Comparison of ENCODE assay signal across 8 cellular contexts in genomic region chr15:83067638-83067962, GRCh38. TPM values are rescaled to one million over a fixed set of nuclear protein-coding genes. Genes with fewer than 3 reads are reported as not detected.
DNase-seq lines count a peak whose midpoint lies in the region; ATAC-seq, FAIRE-seq and TF ChIP-seq lines count a peak whose summit lies in the region.

No MANE protein-coding gene starts in this region.

- POLR2A ChIA-PET in CD4-positive, alpha-beta T cell (lab: Charles Lee): interaction anchor here (1.2 to 2.5 kb wide), 6 partner anchors 17 to 527 kb away, joined by 3 to 17 read pairs (median 6); partner anchors contain the start of genes RAMAC and RPS17
- POLR2A ChIA-PET in PC-9 (lab: Charles Lee; ENCODE audit: unreplicated experiment) (interaction anchor here (0.5 to 0.7 kb wide), 4 partner anchors 36 to 616 kb away, joined by 3 to 5 read pairs (median 4); no protein-coding TSS in a partner anchor), endothelial cell of umbilical vein (lab: Charles Lee) (interaction anchor here (0.6 to 1.0 kb wide), 2 partner anchors 14 to 57 kb away, joined by 3 to 4 read pairs; no protein-coding TSS in a partner anchor)

- TF ChIP-seq POLR2A in endothelial cell of umbilical vein (IDR thresholded peaks at IDR 0.05; ENCODE audit: low read depth, low read length): no peak

- BruUV-seq in PC-9 (replicated peaks; lab: Mats Ljungman, UMichigan) (no TSS peak), endothelial cell of umbilical vein (replicated peaks; lab: Mats Ljungman, UMichigan) (TSS peak; percentile 30)

- H3F3A ChIP-seq in PC-9 (ENCODE audit: insufficient read depth, low read depth): peaks cover 12% of the 10 kb centered on the region

- FAIRE-seq in endothelial cell of umbilical vein (lab: Jason Lieb, UNC): no peak

- no peak for TF ChIP-seq CTCF in CD4-positive, alpha-beta T cell (IDR thresholded peaks at IDR 0.05)
- no peak for TF ChIP-seq CTCF in PC-9 (conservative IDR thresholded peaks at IDR 0.05)
- TF ChIP-seq CTCF in endothelial cell of umbilical vein (IDR thresholded peaks at IDR 0.05; ENCODE audit: extremely low read depth in 1 of 2, insufficient read depth in 1 of 2, low read depth in 1 of 2, low read length in 2 of 2): no peak
- no peak for TF ChIP-seq CTCF in osteoblast (IDR thresholded peaks at IDR 0.05; ENCODE audit: extremely low read depth, low read depth, low read length)

- CTCF ChIA-PET in CD4-positive, alpha-beta T cell (lab: Charles Lee): interaction anchor here (0.6 to 1.5 kb wide), 2 partner anchors 57 to 131 kb away, joined by 3 read pairs; no protein-coding TSS in a partner anchor
- CTCF ChIA-PET in PC-9 (lab: Charles Lee) (no interaction called here), endothelial cell of umbilical vein (lab: Charles Lee) (interaction anchor here (0.7 to 1.9 kb wide), 12 partner anchors 10 to 57 kb away, joined by 3 to 22 read pairs (median 4); partner anchors contain the start of genes C15orf40 and TM6SF1)

- H4K20me1 ChIP-seq in PC-9 (ENCODE audit: insufficient read depth): peaks cover 35% of the 10 kb centered on the region
- peaks cover 12% of the 10 kb centered on the region for H4K20me1 ChIP-seq in endothelial cell of umbilical vein (replicated peaks; ENCODE audit: control insufficient read depth, extremely low read depth, insufficient read depth, low read length)
- H4K20me1 ChIP-seq in osteoblast (ENCODE audit: insufficient read depth, low read length): peaks cover 29% of the 10 kb centered on the region

- H3K36me3 Mint-ChIP-seq in CD4-positive, alpha-beta T cell (ENCODE audit: low read depth): peaks cover 16% of the 10 kb centered on the region

- H3K4me1 ChIP-seq in PC-9 (replicated peaks; ENCODE audit: insufficient read depth): peaks cover 27% of the 10 kb centered on the region
- peaks cover 36% of the 10 kb centered on the region for H3K4me1 ChIP-seq in endothelial cell of umbilical vein (ENCODE audit: control insufficient read depth, extremely low read depth, insufficient read depth, low read length)
- peaks cover 25% of the 10 kb centered on the region for H3K4me1 ChIP-seq in osteoblast (ENCODE audit: insufficient read depth, low read length)

- peak overlapping the region; percentile 74 for H3K27ac ChIP-seq in CD4-positive, alpha-beta T cell (ENCODE audit: low read depth, low read length)
- H3K27ac ChIP-seq in PC-9 (peak overlapping the region; percentile 34; the same call in 1 of the 2 replicates), endothelial cell of umbilical vein (ENCODE audit: insufficient read depth, low read depth, low read length) (peak overlapping the region; percentile 66), osteoblast (ENCODE audit: low read depth, low read length) (peak overlapping the region; percentile 67)

- H3K27ac Mint-ChIP-seq in CD4-positive, alpha-beta T cell: peak overlapping the region; percentile 81

- no peaks in the 10 kb centered on the region; the same call in 1 of the 2 replicates for H3K36me3 ChIP-seq in PC-9 (ENCODE audit: low read depth)
- H3K36me3 ChIP-seq in endothelial cell of umbilical vein (ENCODE audit: control insufficient read depth in 2 of 2, extremely low read depth in 1 of 2, insufficient read depth in 2 of 2, low read length in 2 of 2): no peaks in the 10 kb centered on the region
- no peaks in the 10 kb centered on the region for H3K36me3 ChIP-seq in osteoblast (ENCODE audit: insufficient read depth, low read length)

- peak overlapping the region; percentile 88 for H3K4me3 Mint-ChIP-seq in CD4-positive, alpha-beta T cell

- peak overlapping the region; percentile 95 for H3K4me3 ChIP-seq in PC-9
- H3K4me3 ChIP-seq in endothelial cell of umbilical vein (replicated peaks in 1 of 3; ENCODE audit: insufficient read depth in 1 of 3, low read depth in 1 of 3, low read length in 3 of 3): peak overlapping the region in 1 of 3 experiments; percentile 75
- H3K4me3 ChIP-seq in osteoblast (ENCODE audit: insufficient read depth, low read length): peak overlapping the region; percentile 94

- H3K4me2 ChIP-seq in PC-9 (peak overlapping the region; percentile 98), endothelial cell of umbilical vein (ENCODE audit: insufficient read depth, low read length) (peak overlapping the region; percentile 96), osteoblast (ENCODE audit: insufficient read depth, low read length) (peak overlapping the region; percentile 96)

- DNase-seq in CD4-positive, alpha-beta T cell: no peak
- no peak for DNase-seq in PC-9
- no peak for DNase-seq in endothelial cell of umbilical vein (ENCODE audit: low read depth, low spot score)
- no peak for DNase-seq in osteoblast (ENCODE audit: insufficient read length, low spot score, missing footprints)
- no peak for DNase-seq in dedifferentiated amniotic fluid mesenchymal stem cell (ENCODE audit: extremely low spot score)
- DNase-seq in HT-29 (ENCODE audit: low spot score): no peak

- peaks cover 9% of the 10 kb centered on the region for H3K4me1 Mint-ChIP-seq in CD4-positive, alpha-beta T cell (ENCODE audit: low read depth)

- no peaks in the 10 kb centered on the region for H3K9me3 ChIP-seq in CD4-positive, alpha-beta T cell (ENCODE audit: control insufficient read depth, low read length)
- H3K9me3 ChIP-seq in PC-9 (ENCODE audit: insufficient read depth, low read depth): 0 out of 2 replicates have a peak, but pooled peaks cover 5% of the 10 kb centered on the region
- no peaks in the 10 kb centered on the region for H3K9me3 ChIP-seq in endothelial cell of umbilical vein (replicated peaks; ENCODE audit: control insufficient read depth, insufficient read depth, low read length)
- no peaks in the 10 kb centered on the region for H3K9me3 ChIP-seq in osteoblast (ENCODE audit: low read depth, low read length)

- intact Hi-C loops in CD4-positive, alpha-beta T cell (cut with DNase I, micrococcal nuclease): loop anchor here (2.0 to 10.0 kb wide), 7 partner anchors 53 to 527 kb away; partner anchors contain the start of genes C15orf40 (in 2 of the 2), FSD2 (in 1 of the 2), RAMAC (in 1 of the 2) and RPS17 (in 1 of the 2)
- intact Hi-C loops in PC-9 (cut with micrococcal nuclease; ENCODE audit: unreplicated experiment): loop anchor here (1.0 to 5.0 kb wide), 3 partner anchors 56 to 495 kb away; partner anchors contain the start of gene C15orf40
- intact Hi-C loops in endothelial cell of umbilical vein (cut with micrococcal nuclease): loop anchor here (1.0 kb wide), 6 partner anchors 25 to 139 kb away; partner anchors contain the start of gene C15orf40

- H3K27me3 Mint-ChIP-seq in CD4-positive, alpha-beta T cell: no peaks in the 10 kb centered on the region

- no peaks in the 10 kb centered on the region for H3K9me3 Mint-ChIP-seq in CD4-positive, alpha-beta T cell

- ATAC-seq in CD4-positive, alpha-beta T cell (ENCODE audit: poor library complexity): no peak
- no peak for ATAC-seq in esophagus mucosa
- no peak for ATAC-seq in HG02885 (IDR thresholded peaks at IDR 0.05; ENCODE audit: poor library complexity, unreplicated experiment)

- H3K79me2 ChIP-seq in PC-9 (ENCODE audit: low read depth) (peaks cover 42% of the 10 kb centered on the region), endothelial cell of umbilical vein (ENCODE audit: control insufficient read depth, insufficient read depth, low read length) (peaks cover 42% of the 10 kb centered on the region), osteoblast (ENCODE audit: insufficient read depth, low read length) (peaks cover 43% of the 10 kb centered on the region)

- H3K9ac ChIP-seq in endothelial cell of umbilical vein (replicated peaks; ENCODE audit: extremely low read depth, insufficient read depth, low read length): peak overlapping the region; percentile 96

- H3K9me1 ChIP-seq in endothelial cell of umbilical vein (replicated peaks; ENCODE audit: control insufficient read depth, extremely low read depth, insufficient read depth, low read length): peaks cover 3% of the 10 kb centered on the region

- dilution Hi-C loops in endothelial cell of umbilical vein (cut with MboI; ENCODE audit: extremely low pct_ligation_motif_present, low sequenced_read_pairs): no loop called here

- H2AFZ ChIP-seq in PC-9: peak overlapping the region; percentile 91; the same call in 1 of the 2 replicates
- H2AFZ ChIP-seq in endothelial cell of umbilical vein (ENCODE audit: low read depth, low read length): peak overlapping the region; percentile 99
- peak overlapping the region; percentile 91 for H2AFZ ChIP-seq in osteoblast (ENCODE audit: low read length)

- no peaks in the 10 kb centered on the region for H3K9me2 ChIP-seq in PC-9 (ENCODE audit: insufficient read depth)

- no peaks in the 10 kb centered on the region for H3K27me3 ChIP-seq in CD4-positive, alpha-beta T cell (ENCODE audit: control insufficient read depth, insufficient read depth, low read length)
- H3K27me3 ChIP-seq in PC-9 (ENCODE audit: insufficient read depth, low read depth): no peaks in the 10 kb centered on the region
- no peaks in the 10 kb centered on the region for H3K27me3 ChIP-seq in endothelial cell of umbilical vein (ENCODE audit: control insufficient read depth in 2 of 2, insufficient read depth in 2 of 2, low read length in 2 of 2)
- H3K27me3 ChIP-seq in osteoblast (ENCODE audit: insufficient read depth, low read length): no peaks in the 10 kb centered on the region

RNA-seq across cellular contexts. Expression of gene BTBD1, which starts 0.5 kb away (rescaled TPM):
- total RNA-seq in CD4-positive, alpha-beta T cell: 10 to 100 TPM; 26.3 to 27.5 TPM
- total RNA-seq in PC-9 (2021): 24.7 and 28.2 TPM in 2 replicates
- 56.9 and 58.0 TPM in 2 replicates for total RNA-seq in endothelial cell of umbilical vein
- 28.0 and 30.8 TPM in 2 replicates for polyA plus RNA-seq in endothelial cell of umbilical vein
- polyA plus RNA-seq in endothelial cell of umbilical vein (2011; cell fraction: cytosol; rRNA removed): 30.4 and 32.0 TPM in 2 replicates
- polyA plus RNA-seq in endothelial cell of umbilical vein (2011; cell fraction: nucleus; rRNA removed): 24.7 and 30.5 TPM in 2 replicates
- 38.6 and 58.5 TPM in 2 replicates for polyA plus RNA-seq in endothelial cell of umbilical vein (2012)
- 51.7 and 56.0 TPM in 2 replicates for polyA minus RNA-seq in endothelial cell of umbilical vein
- polyA minus RNA-seq in endothelial cell of umbilical vein (2011; cell fraction: cytosol; rRNA and poly(A)+ RNA removed): 87.7 TPM
- polyA minus RNA-seq in endothelial cell of umbilical vein (2011; cell fraction: nucleus; rRNA and poly(A)+ RNA removed): 31.8 and 35.3 TPM in 2 replicates
- 88.3 and 99.6 TPM in 2 replicates for total RNA-seq in osteoblast
- 33.3 TPM for total RNA-seq in esophagus mucosa
- 90.3 and 111 TPM in 2 replicates for total RNA-seq in HT-29 (2014; rRNA removed; shearing (Covaris generic))

RNA-seq across cellular contexts. Expression of gene TM6SF1, which starts 39.8 kb away (rescaled TPM):
- total RNA-seq in CD4-positive, alpha-beta T cell: not detected
- total RNA-seq in PC-9 (2021) (not detected in 2 replicates), endothelial cell of umbilical vein (26.5 and 26.8 TPM in 2 replicates), osteoblast (0.29 and 0.36 TPM in 2 replicates), esophagus mucosa (0.48 TPM)
- 33.0 and 38.0 TPM in 2 replicates for polyA plus RNA-seq in endothelial cell of umbilical vein
- 25.8 and 29.4 TPM in 2 replicates for polyA plus RNA-seq in endothelial cell of umbilical vein (2011; cell fraction: cytosol; rRNA removed)
- 35.0 and 41.6 TPM in 2 replicates for polyA plus RNA-seq in endothelial cell of umbilical vein (2011; cell fraction: nucleus; rRNA removed)
- 25.7 and 29.6 TPM in 2 replicates for polyA plus RNA-seq in endothelial cell of umbilical vein (2012)
- polyA minus RNA-seq in endothelial cell of umbilical vein: 33.7 and 43.8 TPM in 2 replicates
- polyA minus RNA-seq in endothelial cell of umbilical vein (2011; cell fraction: cytosol; rRNA and poly(A)+ RNA removed): not detected
- polyA minus RNA-seq in endothelial cell of umbilical vein (2011; cell fraction: nucleus; rRNA and poly(A)+ RNA removed): 25.5 and 26.6 TPM in 2 replicates
- not detected in 2 replicates for total RNA-seq in HT-29 (2014; rRNA removed; shearing (Covaris generic))

RNA-seq across cellular contexts. Expression of gene C15orf40, which starts 56.2 kb away (rescaled TPM):
- total RNA-seq in CD4-positive, alpha-beta T cell: 10 to 100 TPM in 1 of 2 experiments, 1 to 10 TPM in 1; 7.4 to 11.0 TPM
- total RNA-seq in PC-9 (2021): 21.2 and 27.8 TPM in 2 replicates
- total RNA-seq in endothelial cell of umbilical vein: 20.9 and 27.9 TPM in 2 replicates
- 14.1 and 15.4 TPM in 2 replicates for polyA plus RNA-seq in endothelial cell of umbilical vein
- polyA plus RNA-seq in endothelial cell of umbilical vein (2011; cell fraction: cytosol; rRNA removed): 24.4 and 29.1 TPM in 2 replicates
- polyA plus RNA-seq in endothelial cell of umbilical vein (2011; cell fraction: nucleus; rRNA removed): 9.4 and 9.7 TPM in 2 replicates
- polyA plus RNA-seq in endothelial cell of umbilical vein (2012): 16.5 and 28.4 TPM in 2 replicates
- 7.6 and 15.0 TPM in 2 replicates for polyA minus RNA-seq in endothelial cell of umbilical vein
- polyA minus RNA-seq in endothelial cell of umbilical vein (2011; cell fraction: cytosol; rRNA and poly(A)+ RNA removed): 13.9 TPM
- polyA minus RNA-seq in endothelial cell of umbilical vein (2011; cell fraction: nucleus; rRNA and poly(A)+ RNA removed): 12.1 and 15.8 TPM in 2 replicates
- total RNA-seq in osteoblast: 10.9 and 13.4 TPM in 2 replicates
- total RNA-seq in esophagus mucosa: 18.7 TPM
- 17.4 and 26.7 TPM in 2 replicates for total RNA-seq in HT-29 (2014; rRNA removed; shearing (Covaris generic))

Comparison
In these comparisons a context has a peak if more than half of its experiments do, and no peak if none do; other contexts are left out.
1. RNA of gene TM6SF1, which starts 39.8 kb away (total RNA-seq): 26.5 to 26.8 TPM in endothelial cell of umbilical vein; 0.48 TPM in esophagus mucosa (single experiment), 0.29 to 0.36 TPM in osteoblast, not detected in CD4-positive, alpha-beta T cell, not detected in PC-9 and not detected in HT-29; every median in the first group is over 10 times any median in the second.
2. Peak in every context shown above with its lines, with median percentiles within 50 percentile points of each other: H3K27ac ChIP-seq, H2AFZ ChIP-seq and H3K4me2 ChIP-seq.